Comparison of ENCODE assay signal across 23 cellular contexts in genomic region chr1:214941061-214941460, GRCh38.
"Had no signal": no experiment of that assay in that cellular context is flagged by ENCODE, and none has a peak within 500 bp of the region (broad histone marks: within the 10 kb centered on the region; RNA-seq: fewer than 3 reads in every experiment).

No MANE protein-coding gene starts in this region.

- H3K27me3 ChIP-seq: SJSA1 had no signal

- H3K4me1 ChIP-seq: SJSA1 had no signal

- H3K9me3 ChIP-seq: SJSA1 had no signal

- H3K36me3 ChIP-seq: SJSA1 had no signal

- H3K9ac ChIP-seq: KMS-11 had no signal

- H3K4me3 ChIP-seq: SJSA1, SK-N-MC had no signal

- H3K4me2 ChIP-seq: KMS-11 had no signal

- FAIRE-seq: HepG2, RCC 7860 had no signal

- H3K27ac ChIP-seq: KMS-11, SJSA1, SK-N-MC had no signal

- DNase-seq: IMR-90, Kasumi-1, MM.1S, NCI-H1092 treated with DMSO at 0.1 percent for 48 hours, NCI-H1436, NCI-H187, NCI-H2029, NCI-H2081 treated with DMSO at 0.1 percent for 48 hours, NCI-H2171, NCI-H226, NCI-H446, NCI-H510A, NCI-H524 treated with DMSO at 0.1 percent for 48 hours, NCI-H69, NCI-H774, Right ventricle myocardium superior, RPMI8226, SIG-M5 had no signal

- ATAC-seq: HepG2 had no signal
